8 cellular contexts compared by ENCODE assay signal in the genomic region with DNA sequence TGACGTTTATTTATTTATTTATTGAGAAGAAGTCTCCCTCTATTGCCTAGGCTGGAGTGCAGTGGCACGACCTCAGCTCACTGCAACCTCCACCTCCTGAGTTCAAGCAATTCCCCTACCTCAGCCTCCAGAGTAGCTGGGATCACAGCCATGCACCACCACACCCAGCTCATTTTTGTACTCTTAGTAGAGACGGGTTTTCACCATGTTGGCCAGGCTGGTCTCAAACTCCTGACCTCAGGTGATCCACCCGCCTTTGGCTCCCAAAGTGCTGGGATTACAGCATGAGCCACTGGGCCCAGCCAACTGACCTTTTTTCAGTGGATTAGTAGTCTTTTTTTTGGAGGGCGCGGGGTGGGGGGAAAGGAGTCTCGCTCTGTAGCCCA.
DNase-seq lines count a peak whose midpoint lies in the region; ATAC-seq, FAIRE-seq and TF ChIP-seq lines count a peak whose summit lies in the region.
"Not testable (repeated sequence)": the region's sequence is repeated elsewhere in the genome, so short reads cannot be mapped to it uniquely, and the experiment has no call there.

No MANE protein-coding gene starts in this region.

- POLR2A ChIA-PET in K562 (lab: Yijun Ruan, JAX) = interaction anchor here (0.6 to 1.1 kb wide), 5 partner anchors 12 to 192 kb away, joined by 3 to 5 read pairs (median 3); no protein-coding TSS in a partner anchor

- not testable (repeated sequence) for H3K4me3 Mint-ChIP-seq in glutamatergic neuron (ENCODE audit: unreplicated experiment)

- H3K27me3 ChIP-seq in KMS-11 (ENCODE audit: insufficient read depth, low read depth); K562 (ENCODE audit: control insufficient read depth in 2 of 2, insufficient read depth in 2 of 2, low read length in 2 of 2); left lung; neural cell (ENCODE audit: insufficient read depth, low read depth, low read length); gastrocnemius medialis: not testable (repeated sequence)

- BruUV-seq in K562 (replicated peaks; lab: Mats Ljungman, UMichigan) = not testable (repeated sequence)

- H3F3A ChIP-seq in neural cell (ENCODE audit: insufficient read depth, low read length, poor library complexity, severe bottlenecking) = not testable (repeated sequence)

- H3K9ac ChIP-seq in KMS-11; K562 (ENCODE audit: insufficient read depth in 1 of 2, low read depth in 2 of 2, low read length in 2 of 2); neural cell (ENCODE audit: low read length): not testable (repeated sequence)

- not testable (repeated sequence) for DNase-seq in K562 (ENCODE audit: extremely low read depth in 1 of 4, low spot score in 3 of 4); glutamatergic neuron; left lung
- DNase-seq in gastrocnemius medialis = peak in 1 of 2 donors; percentile 21

- in situ Hi-C loops in K562 (cut with MboI) = loop anchor here (5.0 kb wide), 1 partner anchor 164 kb away; no protein-coding TSS in a partner anchor
- in situ Hi-C loops in gastrocnemius medialis (cut with MboI; ENCODE audit: low sequenced_read_pairs in 4 of 4) = loop anchor here in 3 of 4 donors (5.0 to 10.0 kb wide), 2 partner anchors 162 to 164 kb away; no protein-coding TSS in a partner anchor

- H2AFZ ChIP-seq in KMS-11 (ENCODE audit: low read depth); K562 (ENCODE audit: low read depth, low read length); neural cell (ENCODE audit: low read depth, low read length): not testable (repeated sequence)

- TF ChIP-seq CTCF in C4-2B (conservative IDR thresholded peaks at IDR 0.05) = peak; percentile 58
- peak; percentile 11; the same call in 1 of the 2 replicates for TF ChIP-seq CTCF in KMS-11 (conservative IDR thresholded peaks at IDR 0.05; ENCODE audit: low read depth, low read length)
- not testable (repeated sequence) for TF ChIP-seq CTCF in K562 (IDR thresholded peaks at IDR 0.05 in 2 of 3, conservative IDR thresholded peaks at IDR 0.05 in 1 of 3; ENCODE audit: insufficient read depth in 2 of 3, low read depth in 1 of 3, low read length in 3 of 3); left lung (IDR thresholded peaks at IDR 0.05)
- peak; percentile 31 for TF ChIP-seq CTCF in glutamatergic neuron (IDR thresholded peaks at IDR 0.05; ENCODE audit: partially characterized antibody, unreplicated experiment)
- TF ChIP-seq CTCF in neural cell (IDR thresholded peaks at IDR 0.05; ENCODE audit: poor library complexity, severe bottlenecking) = peak; percentile 5
- peak in 1 of 5 experiments; percentile 26 for TF ChIP-seq CTCF in gastrocnemius medialis (IDR thresholded peaks at IDR 0.05 in 4 of 5, conservative IDR thresholded peaks at IDR 0.05 in 1 of 5)

- peaks cover 17% of the 10 kb centered on the region for H3K4me1 Mint-ChIP-seq in glutamatergic neuron (ENCODE audit: low read depth, unreplicated experiment)

- TF ChIP-seq EP300 in K562 (IDR thresholded peaks at IDR 0.05; ENCODE audit: low read length); neural cell (conservative IDR thresholded peaks at IDR 0.05; ENCODE audit: poor library complexity, severe bottlenecking): not testable (repeated sequence)

- not testable (repeated sequence) for H3K9me2 ChIP-seq in neural cell (ENCODE audit: insufficient read depth, low read length)

- CTCF ChIA-PET in K562 (lab: Yijun Ruan, JAX; ENCODE audit: low intra/inter-chr PET ratio) = interaction anchor here (0.6 to 3.1 kb wide), 7 partner anchors 165 to 1233 kb away, joined by 3 to 53 read pairs (median 3); no protein-coding TSS in a partner anchor

- TF ChIP-seq RAD21 in K562 (CRISPR knock-in tag; conservative IDR thresholded peaks at IDR 0.05 in 1 of 2, IDR thresholded peaks at IDR 0.05 in 1 of 2) = not testable (repeated sequence)
- TF ChIP-seq RAD21 in neural cell (conservative IDR thresholded peaks at IDR 0.05) = peak; percentile 19

- not testable (repeated sequence) for H3K36me3 ChIP-seq in KMS-11 (ENCODE audit: insufficient read depth); K562 (ENCODE audit: control insufficient read depth, insufficient read depth, low read length); left lung; neural cell (ENCODE audit: insufficient read depth, low read length); gastrocnemius medialis

- ATAC-seq in SK-N-SH treated with all-trans-retinoic acid at 6 μM for 48 hours (peak; percentile 57), K562 (peak; percentile 56), left lung (peak; percentile 36), gastrocnemius medialis (peak; percentile 29 to 43)

- H3K79me2 ChIP-seq in KMS-11 (ENCODE audit: insufficient read depth, low read depth) = not testable (repeated sequence)
- peaks cover 36% of the 10 kb centered on the region for H3K79me2 ChIP-seq in K562 (ENCODE audit: control insufficient read depth, insufficient read depth, low read length)
- peaks cover 73% of the 10 kb centered on the region for H3K79me2 ChIP-seq in neural cell (replicated peaks; ENCODE audit: insufficient read depth, low read length)

- not testable (repeated sequence) for H4K20me1 ChIP-seq in KMS-11 (ENCODE audit: insufficient read depth); neural cell (ENCODE audit: insufficient read depth)
- H4K20me1 ChIP-seq in K562 (replicated peaks; ENCODE audit: control insufficient read depth, insufficient read depth, low read length) = peaks cover 12% of the 10 kb centered on the region; the same call in 1 of the 2 replicates

- not testable (repeated sequence) for H3K4me2 ChIP-seq in KMS-11; K562 (ENCODE audit: insufficient read depth, low read length); neural cell (ENCODE audit: low read length)

- not testable (repeated sequence) for H3K27me3 Mint-ChIP-seq in glutamatergic neuron (ENCODE audit: unreplicated experiment)

- not testable (repeated sequence) for H3K9me1 ChIP-seq in K562 (ENCODE audit: control insufficient read depth, insufficient read depth, low read length)

- not testable (repeated sequence) for H3K4me3 ChIP-seq in KMS-11 (IDR thresholded peaks at IDR 0.05; ENCODE audit: insufficient read depth, low read depth, low read length); K562; left lung; neural cell (ENCODE audit: low read length); gastrocnemius medialis

- not testable (repeated sequence) for H3K9me3 Mint-ChIP-seq in glutamatergic neuron (ENCODE audit: unreplicated experiment)

- not testable (repeated sequence) for TF ChIP-seq POLR2A in K562 (conservative IDR thresholded peaks at IDR 0.05); gastrocnemius medialis (IDR thresholded peaks at IDR 0.05)

- not testable (repeated sequence) for H3K36me3 Mint-ChIP-seq in glutamatergic neuron (ENCODE audit: unreplicated experiment)

- H3K9me3 ChIP-seq in K562 (replicated peaks; ENCODE audit: control insufficient read depth, insufficient read depth, low read depth, low read length); left lung; neural cell (ENCODE audit: low read length); gastrocnemius medialis: not testable (repeated sequence)

- H3K4me1 ChIP-seq in KMS-11 (ENCODE audit: low read depth, poor library complexity, severe bottlenecking) (peaks cover 48% of the 10 kb centered on the region), K562 (replicated peaks in 1 of 2; ENCODE audit: control insufficient read depth in 2 of 2, insufficient read depth in 2 of 2, low read length in 2 of 2) (peaks cover 4 to 14% of the 10 kb centered on the region in 2 experiments; a peak in 4 of 5 replicates), left lung (peaks cover 2 to 14% of the 10 kb centered on the region in 2 donors), gastrocnemius medialis (peaks cover 32 to 33% of the 10 kb centered on the region in 2 donors)

- WGBS in K562 (ENCODE audit: insufficient coverage, low coverage, missing lambda C conversion rate) = 50% methylated on average over 7 of the region's 7 CpGs

- peak overlapping the region; percentile 38 for H3K27ac Mint-ChIP-seq in glutamatergic neuron (ENCODE audit: unreplicated experiment)

- FAIRE-seq in K562 (lab: Jason Lieb, UNC) = not testable (repeated sequence)

- intact Hi-C loops in K562 (cut with micrococcal nuclease) (loop anchor here (1.0 to 10.0 kb wide), 3 partner anchors 121 to 352 kb away; no protein-coding TSS in a partner anchor), left lung (cut with DNase I) (loop anchor here in 1 of 2 donors (5.0 kb wide), 1 partner anchor 164 kb away; no protein-coding TSS in a partner anchor), gastrocnemius medialis (cut with DNase I; ENCODE audit: low total_unique reads) (loop anchor here (1.0 to 10.0 kb wide), 2 partner anchors 165 to 262 kb away; no protein-coding TSS in a partner anchor)

- not testable (repeated sequence) for H3K27ac ChIP-seq in C4-2B; KMS-11; K562 (ENCODE audit: extremely low read depth, low read depth, low read length); left lung; neural cell (ENCODE audit: low read length)
- H3K27ac ChIP-seq in gastrocnemius medialis = peak overlapping the region in 1 of 4 donors; percentile 47

TF ChIP-seq in neural cell, 6 proteins besides CTCF, POLR2A, EP300 and RAD21:
- peak; percentile 29 for TF ChIP-seq SMC3 (conservative IDR thresholded peaks at IDR 0.05; ENCODE audit: poor library complexity)
